In the genomic region with DNA sequence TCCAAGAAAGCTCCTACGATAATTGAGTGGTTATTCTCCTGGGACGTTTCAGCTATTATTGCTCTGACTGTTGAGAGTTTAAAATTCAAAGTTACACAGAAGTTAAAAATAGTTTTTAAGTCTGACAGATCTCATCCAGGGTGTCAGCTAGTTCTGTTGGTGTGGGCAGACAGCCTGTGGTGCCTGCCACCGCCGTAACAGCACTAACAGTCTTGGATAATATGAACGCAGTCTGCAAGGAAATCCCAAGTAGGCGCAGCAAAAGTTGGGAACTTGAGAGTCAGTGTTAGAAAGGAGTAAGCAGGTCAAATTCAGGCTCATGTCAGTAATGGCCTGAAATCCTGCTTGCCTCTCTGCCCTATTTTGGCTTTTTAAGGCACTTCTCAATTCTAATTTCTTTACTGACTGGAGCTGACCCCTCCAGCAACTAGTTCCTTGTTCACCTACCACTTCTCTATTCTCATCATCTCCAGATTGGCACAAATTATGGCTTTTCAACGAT, we compare ENCODE assay signal across 8 cellular contexts. TPM values are rescaled to one million over a fixed set of nuclear protein-coding genes. Genes with fewer than 3 reads are reported as not detected.
A peak's percentile ranks its signal among the peaks of the same experiment; 100 is the strongest.
DNase-seq lines count a peak whose midpoint lies in the region; ATAC-seq, FAIRE-seq and TF ChIP-seq lines count a peak whose summit lies in the region.

No MANE protein-coding gene starts in this region.

- H3K4me2 ChIP-seq in OCI-LY3 (ENCODE audit: low read length), result peak overlapping the region; percentile 95; the same call in 1 of the 2 replicates

- peaks cover 21% of the 10 kb centered on the region for H3K4me1 Mint-ChIP-seq in CD4-positive, alpha-beta T cell (ENCODE audit: low read depth)

- POLR2A ChIA-PET in CD4-positive, alpha-beta T cell (lab: Charles Lee), result interaction anchor here (1.6 kb wide), 1 partner anchor 184 kb away, joined by 4 read pairs; no protein-coding TSS in a partner anchor

- no peaks in the 10 kb centered on the region for H3K79me2 ChIP-seq in OCI-LY3 (ENCODE audit: low read length)

- intact Hi-C loops in CD4-positive, alpha-beta T cell (cut with DNase I, micrococcal nuclease), result loop anchor here (5.0 to 10.0 kb wide), 5 partner anchors 56 to 689 kb away; partner anchors contain the start of gene RIOX2 (in 1 of the 2)
- intact Hi-C loops in pancreas (cut with DNase I), result no loop called here

- H3K36me3 ChIP-seq in OCI-LY3 (replicated peaks; ENCODE audit: low read depth, low read length) (no peaks in the 10 kb centered on the region), pancreas (no peaks in the 10 kb centered on the region)

- no peaks in the 10 kb centered on the region for H3K27me3 ChIP-seq in CD4-positive, alpha-beta T cell (ENCODE audit: control insufficient read depth, insufficient read depth, low read length)
- H3K27me3 ChIP-seq in OCI-LY3 (ENCODE audit: low read depth, low read length), result peaks cover 14% of the 10 kb centered on the region; the same call in 1 of the 2 replicates
- H3K27me3 ChIP-seq in pancreas, result no peaks in the 10 kb centered on the region

- 30 to 38% methylated on average over 7 of the region's 7 CpGs for WGBS in pancreas, 2 donors

- CTCF ChIA-PET in CD4-positive, alpha-beta T cell (lab: Charles Lee), result no interaction called here

- H3K9me3 Mint-ChIP-seq in CD4-positive, alpha-beta T cell, result no peaks in the 10 kb centered on the region

- H3K36me3 Mint-ChIP-seq in CD4-positive, alpha-beta T cell (ENCODE audit: low read depth), result no peaks in the 10 kb centered on the region

- no peak for ATAC-seq in CD4-positive, alpha-beta T cell (ENCODE audit: poor library complexity)
- ATAC-seq in pancreas (peak in 1 of 4 donors; percentile 5), HG03457 (IDR thresholded peaks at IDR 0.05; ENCODE audit: unreplicated experiment) (no peak), left lobe of liver (no peak)

- no peaks in the 10 kb centered on the region for H3K9me3 ChIP-seq in CD4-positive, alpha-beta T cell (ENCODE audit: control insufficient read depth, low read length)
- no peaks in the 10 kb centered on the region for H3K9me3 ChIP-seq in OCI-LY3 (ENCODE audit: insufficient read depth, low read length)
- H3K9me3 ChIP-seq in pancreas, result no peaks in the 10 kb centered on the region

- H3K27me3 Mint-ChIP-seq in CD4-positive, alpha-beta T cell, result peaks cover 16% of the 10 kb centered on the region

- H3K4me3 ChIP-seq in OCI-LY3 (ENCODE audit: low read length) (no peak overlapping the region), epithelial cell of proximal tubule (ENCODE audit: low read depth, low read length) (peak overlapping the region; percentile 94), pancreas (peak overlapping the region in 3 of 4 donors; percentile 47 to 93 (median 92))

- FAIRE-seq in pancreas (lab: Jason Lieb, UNC), result no peak

- peak overlapping the region; percentile 97 for H3K4me3 Mint-ChIP-seq in CD4-positive, alpha-beta T cell

- no peak for DNase-seq in CD4-positive, alpha-beta T cell
- DNase-seq in epithelial cell of proximal tubule (ENCODE audit: low read depth), result no peak
- DNase-seq in pancreas, result peak in 1 of 6 donors; percentile 10
- no peak for DNase-seq in GF-D8 (lab: John Stamatoyannopoulos, UW)
- DNase-seq in activated CD4-positive, alpha-beta T cell treated with anti-CD3 and anti-CD28 coated beads, Interleukin-2, amount 50 U/mL, for 48 hours, result no peak
- DNase-seq in left lobe of liver (ENCODE audit: low spot score), result no peak

- no peak overlapping the region for H3K9ac ChIP-seq in OCI-LY3 (ENCODE audit: low read length)

- H3K4me1 ChIP-seq in OCI-LY3 (ENCODE audit: low read length) (peaks cover 16% of the 10 kb centered on the region), pancreas (peaks cover 0 to 10% (median 4%) of the 10 kb centered on the region in 3 donors)

- no peak overlapping the region for H3K27ac Mint-ChIP-seq in CD4-positive, alpha-beta T cell

- peaks cover 2% of the 10 kb centered on the region for H4K20me1 ChIP-seq in OCI-LY3 (ENCODE audit: insufficient read depth, low read length)

- no peak overlapping the region for H2AFZ ChIP-seq in OCI-LY3 (ENCODE audit: low read depth, low read length)

- TF ChIP-seq CTCF in CD4-positive, alpha-beta T cell (IDR thresholded peaks at IDR 0.05), result no peak
- TF ChIP-seq CTCF in OCI-LY3 (IDR thresholded peaks at IDR 0.05; ENCODE audit: low read depth, low read length) (no peak), epithelial cell of proximal tubule (conservative IDR thresholded peaks at IDR 0.05; ENCODE audit: low read depth, low read length) (no peak), pancreas (IDR thresholded peaks at IDR 0.05) (no peak)

- no peak overlapping the region for H3K27ac ChIP-seq in CD4-positive, alpha-beta T cell (ENCODE audit: low read depth, low read length)
- H3K27ac ChIP-seq in OCI-LY3 (ENCODE audit: low read length) (no peak overlapping the region), pancreas (no peak overlapping the region)

RNA-seq across cellular contexts. Expression of gene CRYBG3, which starts 1.7 kb away (rescaled TPM):
- 1 to 10 TPM; 2.2 to 2.4 TPM for total RNA-seq in CD4-positive, alpha-beta T cell
- 5.6 and 7.5 TPM in 2 replicates for total RNA-seq in epithelial cell of proximal tubule
- 10 to 100 TPM in 5 of 6 donors, 1 to 10 TPM in 1; 9.2 to 15.2 (median 10.5) TPM for total RNA-seq in pancreas
- 1 to 10 TPM; 3.1 to 5.4 TPM for polyA plus RNA-seq in pancreas
- total RNA-seq in left lobe of liver, result 4.7 TPM

RNA-seq across cellular contexts. Expression of gene ARL6, which starts 59.0 kb away (rescaled TPM):
- 1 to 10 TPM; 1.3 to 2.1 TPM for total RNA-seq in CD4-positive, alpha-beta T cell
- total RNA-seq in epithelial cell of proximal tubule (4.0 and 4.3 TPM in 2 replicates), pancreas (1 to 10 TPM; 1.5 to 6.7 (median 2.8) TPM), left lobe of liver (2.7 TPM)
- 1 to 10 TPM; 2.2 to 4.9 TPM for polyA plus RNA-seq in pancreas

Comparison
In these comparisons a context has a peak if more than half of its experiments do, and no peak if none do; other contexts are left out.
1. intact Hi-C loops: an anchor here in CD4-positive, alpha-beta T cell (5.0 to 10.0 kb wide); none called in pancreas.